19 cellular contexts compared by ENCODE assay signal in the genomic region with DNA sequence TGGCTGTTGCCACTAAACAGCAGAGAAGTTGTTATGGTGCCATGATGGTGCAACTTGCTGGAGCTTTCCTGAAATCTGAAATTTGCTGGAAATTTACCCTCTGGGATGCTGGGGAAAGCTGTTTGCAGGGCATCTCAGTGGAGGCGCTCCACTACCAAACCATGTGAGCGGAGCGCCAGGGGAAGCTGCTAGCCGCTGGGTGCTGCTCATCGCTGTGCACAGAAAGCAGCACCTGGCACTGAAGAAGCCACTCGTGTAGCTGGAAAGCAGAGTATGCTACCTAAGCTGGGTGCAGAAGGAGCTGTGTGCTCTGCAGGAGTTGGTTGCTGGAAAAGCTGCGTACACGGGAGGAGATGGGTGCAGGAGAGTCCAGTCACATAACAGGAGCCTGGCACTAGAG. TPM values are rescaled to one million over a fixed set of nuclear protein-coding genes. Genes with fewer than 3 reads are reported as not detected.
A peak's percentile ranks its signal among the peaks of the same experiment; 100 is the strongest.
DNase-seq lines count a peak whose midpoint lies in the region; ATAC-seq, FAIRE-seq and TF ChIP-seq lines count a peak whose summit lies in the region.
"Had no signal": no experiment of that assay in that cellular context is flagged by ENCODE, and none has a peak within 500 bp of the region (broad histone marks: within the 10 kb centered on the region; RNA-seq: fewer than 3 reads in every experiment).

No MANE protein-coding gene starts in this region.

- no peak overlapping the region for H2BK20ac ChIP-seq in IMR-90 (ENCODE audit: low read depth, low read length)

- H3K27me3 ChIP-seq in IMR-90 (ENCODE audit: control insufficient read depth, insufficient read depth, low read length), result no peaks in the 10 kb centered on the region

- H4K8ac ChIP-seq in IMR-90 (ENCODE audit: low read depth in 2 of 2, low read length in 2 of 2), result no peak overlapping the region

- H3K4ac ChIP-seq in IMR-90 (ENCODE audit: low read depth, low read length), result no peak overlapping the region

- H3K4me1 Mint-ChIP-seq in WTC11 (peaks cover 6% of the 10 kb centered on the region; the same call in 1 of the 2 replicates), mesothelial cell of epicardium (peaks cover 82% of the 10 kb centered on the region)
- H3K4me1 Mint-ChIP-seq: CD4-positive, CD25-positive, alpha-beta regulatory T cell had no signal

- H2AFZ ChIP-seq in IMR-90 (replicated peaks; ENCODE audit: low read length, poor library complexity), result no peak overlapping the region
- H2AFZ ChIP-seq: GM23338 had no signal

- TF ChIP-seq POLR2A in IMR-90 (IDR thresholded peaks at IDR 0.05; ENCODE audit: low read depth, low read length), result no peak

- DNase-seq in IMR-90, result no peak
- no peak for DNase-seq in WTC11 (ENCODE audit: low spot score)
- no peak for DNase-seq in mesothelial cell of epicardium (ENCODE audit: low spot score in 2 of 2, unreplicated experiment in 2 of 2)
- peak; percentile 44 for DNase-seq in posterior vena cava (ENCODE audit: low spot score)
- DNase-seq in GF-D8 (lab: John Stamatoyannopoulos, UW), result no peak
- DNase-seq in NCI-H2081 treated with DMSO at 0.1 percent for 48 hours (lab: John Stamatoyannopoulos, UW), result no peak
- no peak for DNase-seq in GM19239 (ENCODE audit: insufficient read length, low spot score)
- DNase-seq: Caco-2; CD4-positive, CD25-positive, alpha-beta regulatory T cell; CD8-positive, alpha-beta T cell; DMS153; DND-41; HFFc6 had no signal

- no peak overlapping the region for H2AK9ac ChIP-seq in IMR-90 (replicated peaks; ENCODE audit: low read depth, low read length, poor library complexity)

- H3K18ac ChIP-seq in IMR-90 (ENCODE audit: low read depth, low read length), result no peak overlapping the region

- no peak overlapping the region for H3K56ac ChIP-seq in IMR-90 (ENCODE audit: extremely low read depth, insufficient read depth, low read length)

- no peak for TF ChIP-seq RAD21 in IMR-90 (IDR thresholded peaks at IDR 0.05; ENCODE audit: low read length)

- no peak overlapping the region; the same call in 1 of the 2 replicates for H4K91ac ChIP-seq in IMR-90 (ENCODE audit: insufficient read depth, low read depth, low read length)

- intact Hi-C loops in IMR-90 (cut with micrococcal nuclease), result no loop called here
- intact Hi-C loops in posterior vena cava (cut with DNase I), result no loop called here

- 0 out of 2 replicates have a peak overlapping the region, but pooled peaks have one; percentile 41 for H4K5ac ChIP-seq in IMR-90 (ENCODE audit: low read depth, low read length)

- no peak overlapping the region for H3K9ac ChIP-seq in IMR-90 (ENCODE audit: low read depth, low read length)

- H2AK5ac ChIP-seq in IMR-90 (ENCODE audit: low read depth, low read length), result 0 out of 2 replicates have a peak overlapping the region, but pooled peaks have one; percentile 40

- no peak overlapping the region for H3K23ac ChIP-seq in IMR-90 (ENCODE audit: low read depth, low read length)

- H3K4me3 Mint-ChIP-seq in WTC11, result no peak overlapping the region
- no peak overlapping the region for H3K4me3 Mint-ChIP-seq in mesothelial cell of epicardium
- H3K4me3 Mint-ChIP-seq: CD4-positive, CD25-positive, alpha-beta regulatory T cell; CD8-positive, alpha-beta T cell; GM23338; HFFc6 had no signal

- ATAC-seq in IMR-90 (ENCODE audit: low read depth), result no peak
- ATAC-seq in WTC11, result peak; percentile 28; the same call in 1 of the 2 replicates
- no peak for ATAC-seq in HG02938 (IDR thresholded peaks at IDR 0.05; ENCODE audit: unreplicated experiment)
- ATAC-seq: CD8-positive, alpha-beta T cell; GM12878; GM23338 had no signal

- H3K9me1 ChIP-seq in IMR-90 (ENCODE audit: insufficient read depth, low read length), result 0 out of 2 replicates have a peak, but pooled peaks cover 7% of the 10 kb centered on the region

- H3K79me1 ChIP-seq in IMR-90 (ENCODE audit: low read depth in 1 of 2, low read length in 2 of 2), result peaks cover 3 to 13% of the 10 kb centered on the region in 2 experiments; a peak in 2 of 4 replicates

- no peak overlapping the region for H2BK120ac ChIP-seq in IMR-90 (ENCODE audit: low read depth, low read length)

- in situ Hi-C loops in IMR-90 (cut with MboI; ENCODE audit: low sequenced_read_pairs), result no loop called here

- dilution Hi-C loops in IMR-90 (cut with HindIII; ENCODE audit: low sequenced_read_pairs, unreplicated experiment), result no loop called here

- no peaks in the 10 kb centered on the region for H3K36me3 Mint-ChIP-seq in WTC11
- H3K36me3 Mint-ChIP-seq in mesothelial cell of epicardium, result no peaks in the 10 kb centered on the region
- H3K36me3 Mint-ChIP-seq: CD4-positive, CD25-positive, alpha-beta regulatory T cell; CD8-positive, alpha-beta T cell had no signal

- no peaks in the 10 kb centered on the region for H3K27me3 Mint-ChIP-seq in WTC11 (ENCODE audit: low read depth)
- no peaks in the 10 kb centered on the region for H3K27me3 Mint-ChIP-seq in mesothelial cell of epicardium (ENCODE audit: low read depth)
- H3K27me3 Mint-ChIP-seq: CD4-positive, CD25-positive, alpha-beta regulatory T cell had no signal

- H2BK5ac ChIP-seq in IMR-90 (ENCODE audit: low read depth, low read length, poor library complexity, severe bottlenecking), result no peak overlapping the region

- no peak overlapping the region for H2BK15ac ChIP-seq in IMR-90 (ENCODE audit: low read depth, low read length)

- CTCF ChIA-PET in IMR-90 (lab: Yijun Ruan, JAX) (no interaction called here), WTC11 (lab: Charles Lee) (interaction anchor here (1.0 to 1.3 kb wide), 3 partner anchors 31 to 225 kb away, joined by 4 to 7 read pairs (median 5); no protein-coding TSS in a partner anchor)

- WGBS in IMR-90 (ENCODE audit: extremely low coverage in 2 of 2, insufficient read length in 1 of 2), 2 experiments, result 97% methylated on average over 7 of the region's 8 CpGs; no CpG with 5 or more reads in 1 of the 2 experiments

- no peak overlapping the region for H3K27ac Mint-ChIP-seq in WTC11
- peak overlapping the region; percentile 80 for H3K27ac Mint-ChIP-seq in mesothelial cell of epicardium
- H3K27ac Mint-ChIP-seq: CD4-positive, CD25-positive, alpha-beta regulatory T cell; CD8-positive, alpha-beta T cell; GM23338; HFFc6 had no signal

- H3K4me3 ChIP-seq in IMR-90 (ENCODE audit: insufficient read depth, low read depth, low read length), result no peak overlapping the region
- H3K4me3 ChIP-seq: GM12878, GM23338, HAP-1 had no signal

- no peak for TF ChIP-seq CTCF in IMR-90 (conservative IDR thresholded peaks at IDR 0.05; ENCODE audit: low read depth, low read length)
- no peak for TF ChIP-seq CTCF in WTC11 (IDR thresholded peaks at IDR 0.05)
- TF ChIP-seq CTCF in mesothelial cell of epicardium (IDR thresholded peaks at IDR 0.05; ENCODE audit: unreplicated experiment), result no peak

- FAIRE-seq in GM19239 (lab: Jason Lieb, UNC), result no peak
- FAIRE-seq: GM12878, H54 had no signal

- H3K9me3 Mint-ChIP-seq in WTC11, result no peaks in the 10 kb centered on the region
- H3K9me3 Mint-ChIP-seq in mesothelial cell of epicardium, result no peaks in the 10 kb centered on the region
- H3K9me3 Mint-ChIP-seq: CD8-positive, alpha-beta T cell; GM23338; HFFc6 had no signal

- peaks cover 3% of the 10 kb centered on the region; the same call in 1 of the 2 replicates for H3K9me3 ChIP-seq in IMR-90 (ENCODE audit: control insufficient read depth, insufficient read depth, low read length)
- H3K9me3 ChIP-seq: Caco-2, HAP-1 had no signal

- H3K14ac ChIP-seq in IMR-90 (replicated peaks; ENCODE audit: low read depth, low read length), result no peak overlapping the region

- no TSS peak for BruUV-seq in IMR-90 (replicated peaks; lab: Mats Ljungman, UMichigan)

- peaks cover 8% of the 10 kb centered on the region for H3K36me3 ChIP-seq in IMR-90 (ENCODE audit: control insufficient read depth, insufficient read depth, low read length)
- H3K36me3 ChIP-seq: HAP-1 had no signal

- peaks cover 19% of the 10 kb centered on the region for H3K4me1 ChIP-seq in IMR-90 (ENCODE audit: control insufficient read depth, insufficient read depth, low read length)
- H3K4me1 ChIP-seq: HAP-1 had no signal

- H4K20me1 ChIP-seq in IMR-90 (ENCODE audit: insufficient read depth, low read length), result no peaks in the 10 kb centered on the region

- POLR2A ChIA-PET in IMR-90 (lab: Charles Lee; ENCODE audit: unreplicated experiment) (no interaction called here), WTC11 (lab: Charles Lee) (no interaction called here)

- H3K27ac ChIP-seq in IMR-90 (ENCODE audit: insufficient read depth, low read length), result peak overlapping the region; percentile 19; the same call in 1 of the 2 replicates
- H3K27ac ChIP-seq: C4-2B had no signal

- H3K4me2 ChIP-seq in IMR-90 (ENCODE audit: low read depth, low read length), result no peak overlapping the region
- H3K4me2 ChIP-seq: GM23338 had no signal

TF ChIP-seq in IMR-90, 13 proteins besides CTCF, POLR2A, EP300 and RAD21:
- TF ChIP-seq NFE2L2 (IDR thresholded peaks at IDR 0.05; ENCODE audit: low read depth, low read length) (no peak), RFX5 (IDR thresholded peaks at IDR 0.05; ENCODE audit: low read depth, low read length) (no peak), FOS (IDR thresholded peaks at IDR 0.05; ENCODE audit: low read depth, low read length) (no peak)
- TF ChIP-seq, protein P1, sequence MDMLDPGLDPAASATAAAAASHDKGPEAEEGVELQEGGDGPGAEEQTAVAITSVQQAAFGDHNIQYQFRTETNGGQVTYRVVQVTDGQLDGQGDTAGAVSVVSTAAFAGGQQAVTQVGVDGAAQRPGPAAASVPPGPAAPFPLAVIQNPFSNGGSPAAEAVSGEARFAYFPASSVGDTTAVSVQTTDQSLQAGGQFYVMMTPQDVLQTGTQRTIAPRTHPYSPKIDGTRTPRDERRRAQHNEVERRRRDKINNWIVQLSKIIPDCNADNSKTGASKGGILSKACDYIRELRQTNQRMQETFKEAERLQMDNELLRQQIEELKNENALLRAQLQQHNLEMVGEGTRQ (IDR thresholded peaks at IDR 0.05; ENCODE audit: low read depth, low read length), result no peak
TF ChIP-seq in IMR-90: peak in this region for 0.

RNA-seq across cellular contexts. Expression of a gene that starts 53.0 kb away (rescaled TPM):
- total RNA-seq in IMR-90 (2012; rRNA removed) (31.7 and 40.8 TPM in 2 replicates), WTC11 (2021) (0.80 to 1.8 TPM (median 0.85 TPM) in 3 replicates), mesothelial cell of epicardium (19.9 to 20.4 TPM (median 19.9 TPM) in 3 replicates), posterior vena cava (100 to 1,000 TPM; 299 to 329 TPM)
- polyA plus RNA-seq in IMR-90 (2012; rRNA removed), result 28.6 and 35.7 TPM in 2 replicates
- polyA plus RNA-seq in IMR-90 (2012; cell fraction: cytosol; rRNA removed), result 11.2 and 15.2 TPM in 2 replicates
- 8.9 and 36.8 TPM in 2 replicates for polyA plus RNA-seq in IMR-90 (2012; cell fraction: nucleus; rRNA removed; ENCODE audit: low replicate concordance)
- total RNA-seq: CD8-positive, alpha-beta T cell had no signal
- polyA plus RNA-seq: CD4-positive, CD25-positive, alpha-beta regulatory T cell had no signal
